ENCODE assay signal across 8 cellular contexts in genomic region chr6:42043787-42044475, GRCh38. TPM values are rescaled to one million over a fixed set of nuclear protein-coding genes. Genes with fewer than 3 reads are reported as not detected.
DNase-seq lines count a peak whose midpoint lies in the region; ATAC-seq and TF ChIP-seq lines count a peak whose summit lies in the region.

No MANE protein-coding gene starts in this region.

- peak; percentile 95 for TF ChIP-seq CTCF in DOHH2 (IDR thresholded peaks at IDR 0.05; ENCODE audit: low read depth, low read length, poor library complexity, severe bottlenecking)

- H3K4me3 ChIP-seq in DOHH2 (ENCODE audit: low read length) = peak overlapping the region; percentile 71
- H3K4me3 ChIP-seq in right cardiac atrium (ENCODE audit: low read length) = no peak overlapping the region

- intact Hi-C loops in right cardiac atrium (cut with DNase I) = loop anchor here (2.0 to 5.0 kb wide), 7 partner anchors 102 to 265 kb away; partner anchors contain the start of genes CCND3 (in 1 of the 4), FRS3 (in 1 of the 4), PRICKLE4 (in 1 of the 4) and TOMM6 (in 1 of the 4)

- H3K9me3 ChIP-seq in DOHH2 (ENCODE audit: control insufficient read depth, insufficient read depth, low read length) (no peaks in the 10 kb centered on the region), right cardiac atrium (ENCODE audit: control insufficient read depth, low read length) (no peaks in the 10 kb centered on the region)

- H3K79me2 ChIP-seq in DOHH2 (ENCODE audit: control insufficient read depth, low read length) = peaks cover 49% of the 10 kb centered on the region

- WGBS in right cardiac atrium = 42% methylated on average over 21 of the region's 21 CpGs

- H3K9me2 ChIP-seq in DOHH2 (replicated peaks; ENCODE audit: control insufficient read depth, low read length) = no peaks in the 10 kb centered on the region

- H3K27me3 ChIP-seq in DOHH2 (ENCODE audit: control insufficient read depth, low read length) = no peaks in the 10 kb centered on the region
- H3K27me3 ChIP-seq in right cardiac atrium (ENCODE audit: control insufficient read depth, insufficient read depth) = no peaks in the 10 kb centered on the region

- no peaks in the 10 kb centered on the region for H4K20me1 ChIP-seq in DOHH2 (ENCODE audit: control insufficient read depth, insufficient read depth, low read depth, low read length)

- H3K27ac ChIP-seq in DOHH2 (ENCODE audit: low read depth, low read length) = peak overlapping the region; percentile 51
- H3K27ac ChIP-seq in right cardiac atrium (ENCODE audit: low read length) = peak overlapping the region; percentile 38

- peaks cover 10% of the 10 kb centered on the region for H3K36me3 ChIP-seq in DOHH2 (ENCODE audit: control insufficient read depth, low read length)

- peak overlapping the region; percentile 73 for H3K4me2 ChIP-seq in DOHH2 (ENCODE audit: low read length)

- H3F3A ChIP-seq in DOHH2 (ENCODE audit: control insufficient read depth, insufficient read depth) = peaks cover 22% of the 10 kb centered on the region

- peak; percentile 42 for ATAC-seq in HG02610 (IDR thresholded peaks at IDR 0.05; ENCODE audit: unreplicated experiment)
- ATAC-seq in right cardiac atrium = peak; percentile 70 to 74
- no peak for ATAC-seq in HG02970 (IDR thresholded peaks at IDR 0.05; ENCODE audit: low FRiP score, unreplicated experiment)

- H3K4me1 ChIP-seq in DOHH2 (ENCODE audit: control insufficient read depth, low read length) = peaks cover 87% of the 10 kb centered on the region
- H3K4me1 ChIP-seq in right cardiac atrium (ENCODE audit: control insufficient read depth, insufficient read depth, low read length) = peaks cover 11% of the 10 kb centered on the region

- DNase-seq in NCI-H1694 treated with DMSO at 0.1 percent for 48 hours (lab: John Stamatoyannopoulos, UW) (peak; percentile 76), T-helper 2 cell (peak; percentile 78 to 90 (median 86)), amniotic stem cell (lab: John Stamatoyannopoulos, UW) (peak; percentile 61), right cardiac atrium (peak; percentile 85 to 94 (median 93)), retina (peak; percentile 89)

RNA-seq across cellular contexts. Expression of gene TAF8, which starts 6.4 kb away (rescaled TPM):
- total RNA-seq in right cardiac atrium = 10 to 100 TPM; 21.6 to 29.6 (median 26.9) TPM
- polyA plus RNA-seq in right cardiac atrium = 21.8 TPM
